10 cellular contexts compared by ENCODE assay signal in genomic region chr12:54421175-54421872, GRCh38. TPM values are rescaled to one million over a fixed set of nuclear protein-coding genes. Genes with fewer than 3 reads are reported as not detected.
DNase-seq lines count a peak whose midpoint lies in the region; ATAC-seq, FAIRE-seq and TF ChIP-seq lines count a peak whose summit lies in the region.
"Had no signal": no experiment of that assay in that cellular context is flagged by ENCODE, and none has a peak within 500 bp of the region (broad histone marks: within the 10 kb centered on the region; RNA-seq: fewer than 3 reads in every experiment).

No MANE protein-coding gene starts in this region.

- CTCF ChIA-PET in HEK293 (lab: Yijun Ruan, JAX) = interaction anchor here (0.8 to 14.5 kb wide), 4 partner anchors 11 to 28 kb away, joined by 3 to 227 read pairs (median 48); no protein-coding TSS in a partner anchor

- H3K4me3 ChIP-seq in HEK293 (ENCODE audit: low read depth, low read length) = no peak overlapping the region
- no peak overlapping the region for H3K4me3 ChIP-seq in astrocyte (ENCODE audit: insufficient read depth, low read depth, low read length)
- H3K4me3 ChIP-seq in lower leg skin (ENCODE audit: low read depth, poor library complexity, severe bottlenecking) = no peak overlapping the region

- POLR2A ChIA-PET in HEK293 (lab: Yijun Ruan, JAX) = no interaction called here

- TF ChIP-seq CTCF in HEK293 (tag by site-specific recombination; IDR thresholded peaks at IDR 0.05) = no peak
- TF ChIP-seq CTCF in astrocyte (IDR thresholded peaks at IDR 0.05; ENCODE audit: insufficient read depth, low read depth, low read length) = no peak
- TF ChIP-seq CTCF in lower leg skin (IDR thresholded peaks at IDR 0.05) = no peak

- FAIRE-seq in astrocyte (lab: Jason Lieb, UNC) = no peak

- H3K36me3 Mint-ChIP-seq in astrocyte (ENCODE audit: low read depth, unreplicated experiment) = peaks cover 2% of the 10 kb centered on the region
- peaks cover 25% of the 10 kb centered on the region for H3K36me3 Mint-ChIP-seq in stimulated activated effector memory CD8-positive, alpha-beta T cell treated with anti-CD3 and anti-CD28 coated beads, Interleukin-12 subunit alpha, Interleukin-12 subunit beta, amount 100 ng/mL, for 72 hours

- H3K9me3 ChIP-seq in HEK293 (ENCODE audit: control insufficient read depth, insufficient read depth, low read depth, low read length) = no peaks in the 10 kb centered on the region
- H3K9me3 ChIP-seq in astrocyte (ENCODE audit: insufficient read depth, low read depth, low read length) = no peaks in the 10 kb centered on the region

- peak overlapping the region; percentile 90 for H3K4me2 ChIP-seq in astrocyte (ENCODE audit: low read length)

- no peak overlapping the region for H3K4me3 Mint-ChIP-seq in astrocyte (ENCODE audit: unreplicated experiment)
- H3K4me3 Mint-ChIP-seq in stimulated activated effector memory CD8-positive, alpha-beta T cell treated with anti-CD3 and anti-CD28 coated beads, Interleukin-12 subunit alpha, Interleukin-12 subunit beta, amount 100 ng/mL, for 72 hours = peak overlapping the region; percentile 93

- WGBS in lower leg skin, 2 donors = 60 to 62% methylated on average over 4 of the region's 4 CpGs

- H3K4me1 ChIP-seq in HEK293 (ENCODE audit: control insufficient read depth, insufficient read depth, low read length) (peaks cover 11% of the 10 kb centered on the region), astrocyte (ENCODE audit: insufficient read depth, low read length) (peaks cover 42% of the 10 kb centered on the region)

- H3K36me3 ChIP-seq in HEK293 (ENCODE audit: control insufficient read depth in 2 of 2, insufficient read depth in 1 of 2, low read length in 2 of 2) (no peaks in the 10 kb centered on the region), astrocyte (ENCODE audit: insufficient read depth, low read length) (no peaks in the 10 kb centered on the region)

- peak overlapping the region; percentile 48 for H3K27ac Mint-ChIP-seq in astrocyte (ENCODE audit: unreplicated experiment)
- no peak overlapping the region for H3K27ac Mint-ChIP-seq in stimulated activated effector memory CD8-positive, alpha-beta T cell treated with anti-CD3 and anti-CD28 coated beads, Interleukin-12 subunit alpha, Interleukin-12 subunit beta, amount 100 ng/mL, for 72 hours

- peaks cover 27% of the 10 kb centered on the region for H3K4me1 Mint-ChIP-seq in astrocyte (ENCODE audit: low read depth, unreplicated experiment)
- peaks cover 69% of the 10 kb centered on the region for H3K4me1 Mint-ChIP-seq in stimulated activated effector memory CD8-positive, alpha-beta T cell treated with anti-CD3 and anti-CD28 coated beads, Interleukin-12 subunit alpha, Interleukin-12 subunit beta, amount 100 ng/mL, for 72 hours

- H4K20me1 ChIP-seq in astrocyte (ENCODE audit: insufficient read depth, low read length) = peaks cover 13% of the 10 kb centered on the region

- no peak for ATAC-seq in stimulated activated effector memory CD8-positive, alpha-beta T cell treated with anti-CD3 and anti-CD28 coated beads, Interleukin-12 subunit alpha, Interleukin-12 subunit beta, amount 100 ng/mL, for 72 hours
- ATAC-seq in HG03108 (IDR thresholded peaks at IDR 0.05; ENCODE audit: unreplicated experiment) = no peak

- TF ChIP-seq POLR2A in lower leg skin (IDR thresholded peaks at IDR 0.05) = no peak

- peaks cover 31% of the 10 kb centered on the region for H3K79me2 ChIP-seq in astrocyte (ENCODE audit: insufficient read depth, low read length)

- no peaks in the 10 kb centered on the region for H3K27me3 ChIP-seq in astrocyte (ENCODE audit: insufficient read depth, low read length)

- no peaks in the 10 kb centered on the region for H3K9me3 Mint-ChIP-seq in astrocyte (ENCODE audit: unreplicated experiment)
- H3K9me3 Mint-ChIP-seq in stimulated activated effector memory CD8-positive, alpha-beta T cell treated with anti-CD3 and anti-CD28 coated beads, Interleukin-12 subunit alpha, Interleukin-12 subunit beta, amount 100 ng/mL, for 72 hours = no peaks in the 10 kb centered on the region

- no peak overlapping the region for H2AFZ ChIP-seq in astrocyte (ENCODE audit: low read depth, low read length)

- DNase-seq in astrocyte (ENCODE audit: low read depth) (peak; percentile 23), lower leg skin (ENCODE audit: low spot score in 2 of 2) (peak; percentile 84 to 94), GM19238 (ENCODE audit: insufficient read length, low spot score) (no peak)
- no peak for DNase-seq in stimulated activated effector memory CD8-positive, alpha-beta T cell treated with anti-CD3 and anti-CD28 coated beads, Interleukin-12 subunit alpha, Interleukin-12 subunit beta, amount 100 ng/mL, for 72 hours (ENCODE audit: low spot score in 2 of 2)
- DNase-seq in activated CD4-positive, alpha-beta T cell treated with anti-CD3 and anti-CD28 coated beads, Interleukin-2, amount 50 U/mL, for 1 hour = no peak
- no peak for DNase-seq in activated CD4-positive, alpha-beta T cell treated with anti-CD3 and anti-CD28 coated beads for 4 hours
- DNase-seq: NCI-H2081, occipital lobe had no signal

- H3K27ac ChIP-seq in HEK293 (ENCODE audit: extremely low read depth, low read depth, low read length) = no peak overlapping the region
- no peak overlapping the region for H3K27ac ChIP-seq in astrocyte (ENCODE audit: low read depth, low read length)

- intact Hi-C loops in lower leg skin (cut with DNase I; ENCODE audit: low total_unique reads) = no loop called here

- H3K27me3 Mint-ChIP-seq in astrocyte (ENCODE audit: low read depth, unreplicated experiment) = peaks cover 13% of the 10 kb centered on the region

- H3K9ac ChIP-seq in astrocyte (ENCODE audit: low read length) = peak overlapping the region; percentile 12

TF ChIP-seq in HEK293, 187 proteins besides CTCF, POLR2A, EP300 and RAD21:
- TF ChIP-seq ZNF843 (tag by site-specific recombination; IDR thresholded peaks at IDR 0.05) (no peak), ZBTB17 (tag by site-specific recombination; IDR thresholded peaks at IDR 0.05) (peak; percentile 36; the same call in 1 of the 2 replicates), PRDM10 (tag by site-specific recombination; IDR thresholded peaks at IDR 0.05) (peak; percentile 27), ZFP3 (tag by site-specific recombination; IDR thresholded peaks at IDR 0.05; ENCODE audit: low read depth) (no peak), ZFP37 (tag by site-specific recombination; IDR thresholded peaks at IDR 0.05) (no peak), ZNF423 (tag by site-specific recombination; IDR thresholded peaks at IDR 0.05) (no peak), ZNF398 (tag by site-specific recombination; IDR thresholded peaks at IDR 0.05) (peak; percentile 71)
- TF ChIP-seq, protein P1, sequence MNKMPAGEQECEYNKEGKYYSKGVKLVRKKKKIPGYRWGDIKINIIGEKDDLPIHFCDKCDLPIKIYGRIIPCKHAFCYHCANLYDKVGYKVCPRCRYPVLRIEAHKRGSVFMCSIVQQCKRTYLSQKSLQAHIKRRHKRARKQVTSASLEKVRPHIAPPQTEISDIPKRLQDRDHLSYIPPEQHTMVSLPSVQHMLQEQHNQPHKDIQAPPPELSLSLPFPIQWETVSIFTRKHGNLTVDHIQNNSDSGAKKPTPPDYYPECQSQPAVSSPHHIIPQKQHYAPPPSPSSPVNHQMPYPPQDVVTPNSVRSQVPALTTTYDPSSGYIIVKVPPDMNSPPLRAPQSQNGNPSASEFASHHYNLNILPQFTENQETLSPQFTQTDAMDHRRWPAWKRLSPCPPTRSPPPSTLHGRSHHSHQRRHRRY (tag by site-specific recombination; IDR thresholded peaks at IDR 0.05) = no peak

RNA-seq across cellular contexts. Expression of gene ITGA5, which starts 2.3 kb away (rescaled TPM):
- 317 and 382 TPM in 2 replicates for total RNA-seq in astrocyte
- total RNA-seq in lower leg skin = 10 to 100 TPM; 21.2 to 75.9 (median 29.4) TPM

RNA-seq across cellular contexts. Expression of gene ZNF385A, which starts 36.8 kb away (rescaled TPM):
- 23.0 and 24.4 TPM in 2 replicates for total RNA-seq in astrocyte
- 100 to 1,000 TPM in 3 of 4 donors, 10 to 100 TPM in 1; 89.0 to 183 (median 146) TPM for total RNA-seq in lower leg skin

RNA-seq across cellular contexts. Expression of gene GTSF1, which starts 52.1 kb away (rescaled TPM):
- total RNA-seq in astrocyte = not detected in 2 replicates
- total RNA-seq in lower leg skin = not detected

RNA-seq across cellular contexts. Expression of gene GPR84, which starts 57.0 kb away (rescaled TPM):
- total RNA-seq in astrocyte = not detected in 2 replicates
- under 1 TPM in 1 of 4 donors, not detected in 3; 0.42 TPM for total RNA-seq in lower leg skin

Comparison
In these comparisons a context has a peak if more than half of its experiments do, and no peak if none do; other contexts are left out.
1. DNase-seq: peak in astrocyte (single experiment) and lower leg skin (2 of 2); none in stimulated activated effector memory CD8-positive, alpha-beta T cell treated with anti-CD3 and anti-CD28 coated beads, Interleukin-12 subunit alpha, Interleukin-12 subunit beta, amount 100 ng/mL, for 72 hours (0 of 2), GM19238 (single experiment), activated CD4-positive, alpha-beta T cell treated with anti-CD3 and anti-CD28 coated beads, Interleukin-2, amount 50 U/mL, for 1 hour (single experiment) and activated CD4-positive, alpha-beta T cell treated with anti-CD3 and anti-CD28 coated beads for 4 hours (0 of 2).